ENCODE assay signal across 26 cellular contexts in the genomic region with DNA sequence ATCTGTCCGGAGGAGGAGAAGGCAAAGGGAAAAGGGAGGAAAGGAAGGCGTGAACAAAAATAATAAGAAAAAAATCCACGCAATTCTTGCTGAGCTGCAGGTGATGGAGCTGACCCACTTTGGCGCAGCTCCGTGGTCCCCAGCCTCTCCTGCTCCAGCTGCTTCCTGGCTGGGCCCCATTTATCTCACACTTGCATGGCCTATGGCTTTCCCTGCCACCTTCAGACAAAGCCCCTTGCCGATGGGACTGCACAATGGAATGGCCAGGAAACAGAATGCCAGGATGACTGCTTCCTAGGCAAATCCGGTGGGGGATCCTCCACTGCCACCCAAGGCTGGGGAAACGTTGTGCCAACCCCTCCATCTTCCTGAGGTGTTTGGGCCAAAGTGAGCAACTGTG. TPM values are rescaled to one million over a fixed set of nuclear protein-coding genes. Genes with fewer than 3 reads are reported as not detected.
"Had no signal": no experiment of that assay in that cellular context is flagged by ENCODE, and none has a peak within 500 bp of the region (broad histone marks: within the 10 kb centered on the region; RNA-seq: fewer than 3 reads in every experiment).

No MANE protein-coding gene starts in this region.

- H3K4me1 Mint-ChIP-seq: stimulated activated memory B cell treated with anti-CD40 and anti-IgM and Interleukin-4, amounts not matched to agents 10 μg/mL and 1 μg/mL and 100 μg/mL, for 72 hours had no signal

- H3K4me1 ChIP-seq: foreskin keratinocyte, pancreas, upper lobe of right lung had no signal

- H3K4me3 Mint-ChIP-seq: dendritic cell treated with granulocyte-macrophage colony-stimulating factor and Interleukin-4, amounts not matched to agents 40 ng/mL and 50 ng/mL, for 4 days; endodermal cell; naive thymus-derived CD8-positive, alpha-beta T cell; stimulated activated memory B cell treated with anti-CD40 and anti-IgM and Interleukin-4, amounts not matched to agents 10 μg/mL and 1 μg/mL and 100 μg/mL, for 72 hours; stimulated activated naive CD8-positive, alpha-beta T cell treated with anti-CD3 and anti-CD28 coated beads, Interleukin-15, Interleukin-2, amounts not matched to agents 100 ng/mL and 50 ng/mL, for 24 hours had no signal

- H3K36me3 Mint-ChIP-seq: naive thymus-derived CD8-positive, alpha-beta T cell; stimulated activated memory B cell treated with anti-CD40 and anti-IgM and Interleukin-4, amounts not matched to agents 10 μg/mL and 1 μg/mL and 100 μg/mL, for 72 hours had no signal

- H3K9me3 ChIP-seq: pancreas, spleen, testis, tibial nerve, upper lobe of right lung had no signal

- H3K36me3 ChIP-seq: pancreas, spleen, tibial nerve, upper lobe of right lung had no signal

- H3K27me3 ChIP-seq: pancreas, testis had no signal

- H3K4me3 ChIP-seq: hepatocyte, pancreas, spleen, testis, tibial nerve, upper lobe of right lung had no signal

- H3K27ac Mint-ChIP-seq: dendritic cell treated with granulocyte-macrophage colony-stimulating factor and Interleukin-4, amounts not matched to agents 40 ng/mL and 50 ng/mL, for 4 days; endodermal cell; naive thymus-derived CD8-positive, alpha-beta T cell; progenitor cell of endocrine pancreas; stimulated activated memory B cell treated with anti-CD40 and anti-IgM and Interleukin-4, amounts not matched to agents 10 μg/mL and 1 μg/mL and 100 μg/mL, for 72 hours; stimulated activated naive CD8-positive, alpha-beta T cell treated with anti-CD3 and anti-CD28 coated beads, Interleukin-15, Interleukin-2, amounts not matched to agents 100 ng/mL and 50 ng/mL, for 24 hours had no signal

- H3K9me3 Mint-ChIP-seq: dendritic cell treated with granulocyte-macrophage colony-stimulating factor and Interleukin-4, amounts not matched to agents 40 ng/mL and 50 ng/mL, for 4 days; endodermal cell; naive thymus-derived CD8-positive, alpha-beta T cell; neural crest cell; stimulated activated memory B cell treated with anti-CD40 and anti-IgM and Interleukin-4, amounts not matched to agents 10 μg/mL and 1 μg/mL and 100 μg/mL, for 72 hours; stimulated activated naive CD8-positive, alpha-beta T cell treated with anti-CD3 and anti-CD28 coated beads, Interleukin-15, Interleukin-2, amounts not matched to agents 100 ng/mL and 50 ng/mL, for 24 hours had no signal

- ATAC-seq: foreskin keratinocyte; naive thymus-derived CD8-positive, alpha-beta T cell; pancreas; sciatic nerve; stimulated activated memory B cell treated with anti-CD40 and anti-IgM and Interleukin-4, amounts not matched to agents 10 μg/mL and 1 μg/mL and 100 μg/mL, for 72 hours; upper lobe of right lung had no signal

- DNase-seq: cerebellar nuclear complex; effector CD4-positive, alpha-beta T cell; endodermal cell; erythroblast; foreskin keratinocyte; head of caudate nucleus; left colon; mesendoderm; naive thymus-derived CD8-positive, alpha-beta T cell; occipital lobe; spleen; stimulated activated CD4-positive, alpha-beta T cell treated with anti-CD3 and anti-CD28 coated beads, Interleukin-15, amount 100 ng/mL, for 24 hours; stimulated activated CD4-positive, alpha-beta T cell treated with anti-CD3 and anti-CD28 coated beads, Interleukin-1b, Interleukin-23, amount 100 ng/mL, for 48 hours; stimulated activated CD4-positive, alpha-beta T cell treated with anti-CD3 and anti-CD28 coated beads, Interleukin-4, amount 100 ng/mL, for 24 hours; testis; upper lobe of right lung had no signal

- H3K27ac ChIP-seq: foreskin keratinocyte, hepatocyte, pancreas, spleen, testis, tibial nerve, upper lobe of right lung had no signal

RNA-seq across cellular contexts. Expression of gene INSYN1, which starts 6.9 kb away (rescaled TPM):
- total RNA-seq: mononuclear cell; naive thymus-derived CD8-positive, alpha-beta T cell had no signal
- polyA plus RNA-seq: naive thymus-derived CD8-positive, alpha-beta T cell had no signal
